Comparison of ENCODE assay signal across 9 cellular contexts in genomic region chr4:183926950-183927349, GRCh38. TPM values are rescaled to one million over a fixed set of nuclear protein-coding genes. Genes with fewer than 3 reads are reported as not detected.
"Had no signal": no experiment of that assay in that cellular context is flagged by ENCODE, and none has a peak within 500 bp of the region (broad histone marks: within the 10 kb centered on the region; RNA-seq: fewer than 3 reads in every experiment).

No MANE protein-coding gene starts in this region.

- FAIRE-seq: H1, H54, HTR-8/SVneo had no signal

- H3K4me2 ChIP-seq: GM23338 had no signal

- DNase-seq: H9, HCEC 1CT, KBM-7 had no signal

- H2AFZ ChIP-seq: GM23338 had no signal

- H3K4me3 ChIP-seq: GM23338 had no signal

RNA-seq across cellular contexts. Expression of gene STOX2, which starts 21.8 kb away (rescaled TPM):
- total RNA-seq: HT-29 had no signal
- polyA plus RNA-seq: IgD-negative memory B cell had no signal
